25 cellular contexts compared by ENCODE assay signal in genomic region chr10:2893991-2894390, GRCh38.
"Had no signal": no experiment of that assay in that cellular context is flagged by ENCODE, and none has a peak within 500 bp of the region (broad histone marks: within the 10 kb centered on the region; RNA-seq: fewer than 3 reads in every experiment).

No MANE protein-coding gene starts in this region.

- H3K4me3 Mint-ChIP-seq: dendritic cell treated with granulocyte-macrophage colony-stimulating factor and Interleukin-4, amounts not matched to agents 40 ng/mL and 50 ng/mL, for 4 days; effector memory CD8-positive, alpha-beta T cell; endodermal cell; immature natural killer cell; mesothelial cell of epicardium; naive B cell had no signal

- H3K4me1 ChIP-seq: colonic mucosa, esophagus squamous epithelium, gastrocnemius medialis, left lung, lower lobe of right lung had no signal

- H3K27ac ChIP-seq: colonic mucosa, epithelial cell of prostate, esophagus squamous epithelium, gastrocnemius medialis, hepatocyte, left lung, lower lobe of right lung had no signal

- H3K36me3 Mint-ChIP-seq: immature natural killer cell, mesothelial cell of epicardium, naive B cell had no signal

- DNase-seq: colonic mucosa; cortex of kidney; effector CD8-positive, alpha-beta T cell; effector memory CD8-positive, alpha-beta T cell; endodermal cell; erythroblast; esophagus squamous epithelium; foreskin fibroblast; foreskin melanocyte; gastrocnemius medialis; glutamatergic neuron; hypothalamus; immature natural killer cell; left cardiac atrium; left lung; left ventricle myocardium superior; lower lobe of right lung; mesenchymal stem cell; mucosa of descending colon; naive B cell had no signal

- H3K27ac Mint-ChIP-seq: effector memory CD8-positive, alpha-beta T cell; endodermal cell; immature natural killer cell; mesothelial cell of epicardium had no signal

- H3K79me2 ChIP-seq: hepatocyte had no signal

- H3K27me3 ChIP-seq: colonic mucosa, esophagus squamous epithelium, gastrocnemius medialis, left lung had no signal

- H3K4me1 Mint-ChIP-seq: endodermal cell, naive B cell had no signal

- H3K4me3 ChIP-seq: colonic mucosa, esophagus squamous epithelium, gastrocnemius medialis, hepatocyte, left lung, lower lobe of right lung, mucosa of descending colon had no signal

- H3K9me3 Mint-ChIP-seq: dendritic cell treated with granulocyte-macrophage colony-stimulating factor and Interleukin-4, amounts not matched to agents 40 ng/mL and 50 ng/mL, for 4 days; endodermal cell; immature natural killer cell; mesothelial cell of epicardium; naive B cell had no signal

- H3K9me3 ChIP-seq: colonic mucosa, esophagus squamous epithelium, gastrocnemius medialis, left lung, lower lobe of right lung, mucosa of descending colon had no signal

- H3K4me2 ChIP-seq: hepatocyte had no signal

- ATAC-seq: effector memory CD8-positive, alpha-beta T cell; esophagus mucosa; gastrocnemius medialis; left cardiac atrium; left lung; left ventricle myocardium superior; lower lobe of right lung; mucosa of descending colon had no signal

- H3K36me3 ChIP-seq: colonic mucosa, esophagus squamous epithelium, gastrocnemius medialis, left lung, lower lobe of right lung had no signal

- H2AFZ ChIP-seq: hepatocyte had no signal
